Comparison of ENCODE assay signal across 18 cellular contexts in the genomic region with DNA sequence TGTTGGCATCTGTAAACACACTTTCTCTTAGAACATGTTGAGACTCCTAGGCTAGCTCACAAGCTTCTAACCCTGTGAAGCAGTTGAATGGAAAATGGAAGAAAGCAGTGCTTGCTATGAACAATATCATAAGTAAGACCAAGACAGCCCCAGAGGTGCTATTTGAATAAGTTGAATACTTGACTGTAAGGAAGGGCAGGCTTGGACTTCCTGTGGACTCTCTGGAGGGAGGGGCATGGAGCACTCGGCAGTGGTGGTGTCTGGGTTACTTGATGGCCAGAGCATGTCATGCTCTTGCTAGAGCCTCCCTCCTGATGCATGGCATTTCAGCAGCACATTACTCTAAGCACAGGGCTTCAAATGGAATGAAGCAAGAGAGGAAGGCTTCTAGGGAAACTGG.
DNase-seq lines count a peak whose midpoint lies in the region; ATAC-seq and FAIRE-seq lines count a peak whose summit lies in the region.
"Had no signal": no experiment of that assay in that cellular context is flagged by ENCODE, and none has a peak within 500 bp of the region (broad histone marks: within the 10 kb centered on the region; RNA-seq: fewer than 3 reads in every experiment).

No MANE protein-coding gene starts in this region.

- CTCF ChIA-PET in activated naive CD4-positive, alpha-beta T cell treated with anti-CD3 and anti-CD28 coated beads for 36 hours (lab: Charles Lee), result interaction anchor here (0.5 to 2.4 kb wide), 6 partner anchors 23 to 1464 kb away, joined by 3 to 13 read pairs (median 4); no protein-coding TSS in a partner anchor

- peaks cover 6% of the 10 kb centered on the region for H3K9me3 Mint-ChIP-seq in activated naive CD4-positive, alpha-beta T cell treated with anti-CD3 and anti-CD28 coated beads for 36 hours
- peaks cover 10% of the 10 kb centered on the region for H3K9me3 Mint-ChIP-seq in activated T-helper 17 cell treated with anti-CD3 and anti-CD28 coated beads, Interleukin-2, amount 50 U/mL, for 72 hours

- H3K27me3 Mint-ChIP-seq in activated naive CD4-positive, alpha-beta T cell treated with anti-CD3 and anti-CD28 coated beads for 36 hours (ENCODE audit: low read depth), result no peaks in the 10 kb centered on the region
- no peaks in the 10 kb centered on the region for H3K27me3 Mint-ChIP-seq in activated T-helper 17 cell treated with anti-CD3 and anti-CD28 coated beads, Interleukin-2, amount 50 U/mL, for 72 hours

- H3K4me3 Mint-ChIP-seq in activated naive CD4-positive, alpha-beta T cell treated with anti-CD3 and anti-CD28 coated beads for 36 hours, result no peak overlapping the region
- H3K4me3 Mint-ChIP-seq in activated T-helper 17 cell treated with anti-CD3 and anti-CD28 coated beads, Interleukin-2, amount 50 U/mL, for 72 hours, result peak overlapping the region; percentile 5

- no peaks in the 10 kb centered on the region for H3K27me3 ChIP-seq in thymus (ENCODE audit: control insufficient read depth, insufficient read depth)
- H3K27me3 ChIP-seq: foreskin keratinocyte, left lung had no signal

- H3K36me3 ChIP-seq in thymus (ENCODE audit: control insufficient read depth, insufficient read depth), result peaks cover 4% of the 10 kb centered on the region

- ATAC-seq in activated T-helper 17 cell treated with anti-CD3 and anti-CD28 coated beads, Interleukin-2, amount 50 U/mL, for 72 hours (replicated peaks), result peak; percentile 11
- ATAC-seq in left colon (peak; percentile 44), HG02610 (IDR thresholded peaks at IDR 0.05; ENCODE audit: unreplicated experiment) (no peak)
- ATAC-seq: foreskin keratinocyte, left lung, psoas muscle had no signal

- WGBS in thymus, result 100% methylated on average over 1 of the region's 1 CpG

- H3K4me1 Mint-ChIP-seq in activated naive CD4-positive, alpha-beta T cell treated with anti-CD3 and anti-CD28 coated beads for 36 hours (ENCODE audit: low read depth), result peaks cover 62% of the 10 kb centered on the region
- H3K4me1 Mint-ChIP-seq in activated T-helper 17 cell treated with anti-CD3 and anti-CD28 coated beads, Interleukin-2, amount 50 U/mL, for 72 hours, result peaks cover 53% of the 10 kb centered on the region

- H3K27ac ChIP-seq in thymus (ENCODE audit: low read depth), result peak overlapping the region; percentile 67
- H3K27ac ChIP-seq: foreskin keratinocyte, PC-9 had no signal

- no peak for FAIRE-seq in RCC 7860 (lab: Jason Lieb, UNC)
- FAIRE-seq: endothelial cell of umbilical vein had no signal

- intact Hi-C loops in activated naive CD4-positive, alpha-beta T cell treated with anti-CD3 and anti-CD28 coated beads for 36 hours (cut with micrococcal nuclease), result loop anchor here (1.0 kb wide), 1 partner anchor 158 kb away; no protein-coding TSS in a partner anchor
- intact Hi-C loops in left colon (cut with DNase I, micrococcal nuclease), result no loop called here

- H3K4me3 ChIP-seq in thymus (ENCODE audit: low read length), result no peak overlapping the region
- H3K4me3 ChIP-seq: left lung, PC-9, psoas muscle had no signal

- DNase-seq in activated naive CD4-positive, alpha-beta T cell treated with anti-CD3 and anti-CD28 coated beads for 36 hours, result peak; percentile 39
- DNase-seq in activated naive CD4-positive, alpha-beta T cell treated with Interleukin-2 at 50 U/mL for 16 hours, result no peak
- DNase-seq in left colon, result no peak
- DNase-seq in RCC 7860 (ENCODE audit: low spot score), result no peak
- no peak for DNase-seq in ecto neural progenitor cell (ENCODE audit: low spot score)
- DNase-seq: foreskin keratinocyte; left lung; NCI-H1092 treated with DMSO at 0.1 percent for 48 hours; PC-9; psoas muscle; SK-N-SH; stimulated activated CD4-positive, alpha-beta T cell treated with anti-CD3 and anti-CD28 coated beads, Interleukin-12 subunit alpha, Interleukin-12 subunit beta, amount 100 ng/mL, for 4 hours; stimulated activated naive CD4-positive, alpha-beta T cell treated with Interleukin-2 at 50 U/mL for 16 hours had no signal

- peak overlapping the region; percentile 66 for H3K27ac Mint-ChIP-seq in activated naive CD4-positive, alpha-beta T cell treated with anti-CD3 and anti-CD28 coated beads for 36 hours
- H3K27ac Mint-ChIP-seq in activated T-helper 17 cell treated with anti-CD3 and anti-CD28 coated beads, Interleukin-2, amount 50 U/mL, for 72 hours, result peak overlapping the region; percentile 65

- H3K9me3 ChIP-seq in thymus (ENCODE audit: control insufficient read depth), result no peaks in the 10 kb centered on the region
- H3K9me3 ChIP-seq: Caco-2, left lung, psoas muscle, SK-N-SH had no signal

- H3K36me3 Mint-ChIP-seq in activated naive CD4-positive, alpha-beta T cell treated with anti-CD3 and anti-CD28 coated beads for 36 hours (ENCODE audit: low read depth), result peaks cover 57% of the 10 kb centered on the region
- H3K36me3 Mint-ChIP-seq in activated T-helper 17 cell treated with anti-CD3 and anti-CD28 coated beads, Interleukin-2, amount 50 U/mL, for 72 hours (ENCODE audit: low read depth), result peaks cover 100% of the 10 kb centered on the region

- H3K4me1 ChIP-seq in thymus (ENCODE audit: control insufficient read depth, insufficient read depth, low read length), result peaks cover 40% of the 10 kb centered on the region
